In the genomic region with DNA sequence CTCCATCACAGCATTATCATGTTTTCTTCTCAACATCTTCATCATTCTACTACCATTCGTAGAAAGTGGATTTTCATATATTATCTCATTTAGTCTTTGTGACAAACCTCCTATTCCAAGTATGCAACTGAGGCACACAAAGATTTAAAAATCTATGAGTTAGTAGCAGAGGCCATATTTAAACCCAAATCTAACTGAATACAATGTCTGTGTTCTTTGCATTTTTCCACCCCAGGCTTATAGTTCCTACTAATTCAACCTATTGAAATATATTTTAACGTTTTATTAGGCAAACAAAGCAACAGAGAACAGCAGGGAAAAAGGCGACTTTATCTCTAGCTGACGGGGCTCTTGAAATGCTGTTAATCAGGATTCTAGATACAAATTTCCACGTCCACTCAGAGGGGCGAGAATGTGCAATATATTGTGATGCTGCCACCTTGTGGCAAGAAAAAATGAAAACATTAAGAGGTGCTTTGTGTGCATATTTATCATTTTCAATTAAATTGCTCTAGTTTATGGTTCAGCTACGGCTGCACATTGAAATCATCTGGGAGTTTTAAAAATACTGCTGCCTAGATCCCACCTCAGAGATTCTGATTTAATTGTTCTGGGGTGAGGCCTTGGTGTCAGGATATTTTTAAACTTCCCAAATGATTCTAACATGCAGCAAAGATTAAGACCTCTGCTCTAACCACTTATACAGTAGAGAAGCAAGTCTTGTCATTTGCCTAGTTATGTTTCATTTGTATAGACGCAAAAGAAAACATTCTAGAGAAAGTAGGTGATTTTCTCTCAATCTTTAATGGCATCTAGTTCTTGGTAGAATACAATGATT, we compare ENCODE assay signal across 8 cellular contexts.
DNase-seq lines count a peak whose midpoint lies in the region; ATAC-seq and TF ChIP-seq lines count a peak whose summit lies in the region.

No MANE protein-coding gene starts in this region.

- no peaks in the 10 kb centered on the region for H3K79me2 ChIP-seq in MM.1S (ENCODE audit: low read length)

- H3K4me2 ChIP-seq in MM.1S (ENCODE audit: low read depth, low read length), result peak overlapping the region; percentile 22; the same call in 1 of the 2 replicates

- no peak overlapping the region for H3K4me3 ChIP-seq in MM.1S (ENCODE audit: low read length)
- no peak overlapping the region for H3K4me3 ChIP-seq in fibroblast of the aortic adventitia (ENCODE audit: low read depth, low read length)

- DNase-seq in DMS53 treated with DMSO at 0.1 percent for 48 hours (lab: John Stamatoyannopoulos, UW; ENCODE audit: unreplicated experiment) (peak; percentile 16), MM.1S (peak; percentile 58), SKM-1 (lab: John Stamatoyannopoulos, UW; ENCODE audit: unreplicated experiment) (peak; percentile 26), fibroblast of the aortic adventitia (ENCODE audit: low read depth) (peak; percentile 81), pons (ENCODE audit: low spot score) (peak; percentile 82)

- ATAC-seq in GM21515 (IDR thresholded peaks at IDR 0.05; ENCODE audit: unreplicated experiment), result peak; percentile 69
- no peak for ATAC-seq in GM21723 (IDR thresholded peaks at IDR 0.05; ENCODE audit: unreplicated experiment)
- no peak for ATAC-seq in GM19452 (IDR thresholded peaks at IDR 0.05; ENCODE audit: unreplicated experiment)

- no peaks in the 10 kb centered on the region for H3K36me3 ChIP-seq in MM.1S (replicated peaks; ENCODE audit: insufficient read depth, low read length)

- no peaks in the 10 kb centered on the region for H4K20me1 ChIP-seq in MM.1S (ENCODE audit: insufficient read depth, low read length)

- H3K27me3 ChIP-seq in MM.1S (replicated peaks; ENCODE audit: insufficient read depth, low read length), result no peaks in the 10 kb centered on the region

- no peak overlapping the region for H3K27ac ChIP-seq in MM.1S (ENCODE audit: low read length)

- no peaks in the 10 kb centered on the region for H3K9me2 ChIP-seq in MM.1S (replicated peaks; ENCODE audit: insufficient read depth, low read length)

- no peaks in the 10 kb centered on the region for H3K9me3 ChIP-seq in MM.1S (replicated peaks; ENCODE audit: insufficient read depth, low read length)

- no peaks in the 10 kb centered on the region for H3F3A ChIP-seq in MM.1S (ENCODE audit: insufficient read depth, low read length)

- H3K4me1 ChIP-seq in MM.1S (ENCODE audit: low read length), result no peaks in the 10 kb centered on the region

- peak; percentile 67 for TF ChIP-seq CTCF in MM.1S (IDR thresholded peaks at IDR 0.05; ENCODE audit: low read length)
- peak; percentile 55 for TF ChIP-seq CTCF in fibroblast of the aortic adventitia (IDR thresholded peaks at IDR 0.05; ENCODE audit: insufficient read depth, low read length)

- no peak overlapping the region for H3K9ac ChIP-seq in MM.1S (ENCODE audit: low read length)

- H2AFZ ChIP-seq in MM.1S (ENCODE audit: low read length), result no peak overlapping the region; the same call in 1 of the 2 replicates

Comparison
In these comparisons a context has a peak if more than half of its experiments do, and no peak if none do; other contexts are left out.
1. DNase-seq: peak in every context shown above with its lines; median percentile 82 in pons; 81 in fibroblast of the aortic adventitia; 58 in MM.1S; 26 in SKM-1; 16 in DMS53 treated with DMSO at 0.1 percent for 48 hours.